ENCODE assay signal across 8 cellular contexts in the genomic region with DNA sequence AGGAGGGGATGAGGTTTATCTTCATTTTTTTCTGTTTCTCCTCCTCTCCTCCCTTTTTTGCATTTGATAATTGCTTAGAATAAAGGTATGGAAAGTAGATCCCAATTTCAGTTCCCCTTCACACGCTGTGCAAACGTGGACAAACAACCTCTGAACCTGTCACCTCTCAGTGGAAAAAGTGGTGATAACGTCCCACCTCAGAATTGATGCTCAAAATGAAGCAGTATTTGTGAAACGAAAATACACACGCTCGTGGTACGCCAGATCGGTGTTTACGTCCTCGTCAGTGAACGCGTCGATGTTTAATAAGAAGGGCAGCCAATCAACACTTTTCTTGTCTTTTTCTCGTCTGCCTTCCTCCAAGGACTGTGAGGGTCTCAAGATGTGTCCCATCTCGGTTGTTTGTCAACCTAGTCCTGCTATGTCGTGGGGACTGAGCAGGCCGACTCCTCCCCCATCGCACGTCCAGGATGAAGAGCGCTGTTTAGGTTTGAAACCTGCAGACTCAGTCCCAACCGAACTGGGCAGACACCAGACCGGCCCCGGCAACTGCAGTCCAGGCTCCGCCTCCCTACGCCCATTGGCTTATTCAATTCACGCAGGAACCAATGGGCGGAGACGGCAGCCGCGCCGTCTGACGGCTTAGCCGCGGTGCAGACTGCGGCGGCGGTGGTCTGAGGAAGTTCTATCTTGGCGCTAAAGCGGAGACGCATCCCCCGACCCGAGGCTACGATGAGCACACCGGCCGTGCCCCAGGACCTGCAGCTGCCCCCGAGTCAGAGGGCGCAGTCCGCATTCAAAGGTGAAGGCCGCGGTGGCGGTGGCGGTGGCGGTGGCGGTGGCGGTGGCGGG. TPM values are rescaled to one million over a fixed set of nuclear protein-coding genes. Genes with fewer than 3 reads are reported as not detected.
DNase-seq lines count a peak whose midpoint lies in the region; ATAC-seq and TF ChIP-seq lines count a peak whose summit lies in the region.

A gene with protein sequence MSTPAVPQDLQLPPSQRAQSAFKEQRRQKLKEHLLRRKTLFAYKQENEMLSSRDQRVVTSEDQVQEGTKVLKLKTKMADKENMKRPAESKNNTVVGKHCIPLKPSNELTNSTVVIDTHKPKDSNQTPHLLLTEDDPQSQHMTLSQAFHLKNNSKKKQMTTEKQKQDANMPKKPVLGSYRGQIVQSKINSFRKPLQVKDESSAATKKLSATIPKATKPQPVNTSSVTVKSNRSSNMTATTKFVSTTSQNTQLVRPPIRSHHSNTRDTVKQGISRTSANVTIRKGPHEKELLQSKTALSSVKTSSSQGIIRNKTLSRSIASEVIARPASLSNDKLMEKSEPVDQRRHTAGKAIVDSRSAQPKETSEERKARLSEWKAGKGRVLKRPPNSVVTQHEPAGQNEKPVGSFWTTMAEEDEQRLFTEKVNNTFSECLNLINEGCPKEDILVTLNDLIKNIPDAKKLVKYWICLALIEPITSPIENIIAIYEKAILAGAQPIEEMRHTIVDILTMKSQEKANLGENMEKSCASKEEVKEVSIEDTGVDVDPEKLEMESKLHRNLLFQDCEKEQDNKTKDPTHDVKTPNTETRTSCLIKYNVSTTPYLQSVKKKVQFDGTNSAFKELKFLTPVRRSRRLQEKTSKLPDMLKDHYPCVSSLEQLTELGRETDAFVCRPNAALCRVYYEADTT (plus strand): TSS at position 654 of the 852 bp plus-strand sequence. CDS start 79 bp downstream, at position 733.

- H3K9me3 ChIP-seq in thyroid gland, result no peaks in the 10 kb centered on the region

- H3K27ac Mint-ChIP-seq in activated naive CD8-positive, alpha-beta T cell, result peak within 1 kb of the TSS; percentile 97
- H3K27ac Mint-ChIP-seq in glutamatergic neuron (ENCODE audit: unreplicated experiment) (peak within 1 kb of the TSS; percentile 79), osteocyte (ENCODE audit: unreplicated experiment) (peak within 1 kb of the TSS; percentile 95)

- H3K27me3 ChIP-seq in thyroid gland, result no peaks in the 10 kb centered on the region

- DNase-seq in GM10248 (ENCODE audit: extremely low spot score) (peak; percentile 93), NCI-H1105 (lab: John Stamatoyannopoulos, UW) (peak; percentile 83), SKM-1 treated with dmso at 0.1 percent for 144 hours (lab: John Stamatoyannopoulos, UW; ENCODE audit: unreplicated experiment) (peak; percentile 96), glutamatergic neuron (peak; percentile 93), osteocyte (ENCODE audit: extremely low spot score, unreplicated experiment) (peak; percentile 96), thyroid gland (peak; percentile 97)

- peaks cover 5 to 15% of the 10 kb centered on the region in 2 donors for H3K4me1 ChIP-seq in thyroid gland

- no peaks in the 10 kb centered on the region for H3K36me3 Mint-ChIP-seq in activated naive CD8-positive, alpha-beta T cell
- H3K36me3 Mint-ChIP-seq in glutamatergic neuron (ENCODE audit: unreplicated experiment) (no peaks in the 10 kb centered on the region), osteocyte (ENCODE audit: unreplicated experiment) (no peaks in the 10 kb centered on the region)

- H3K27me3 Mint-ChIP-seq in activated naive CD8-positive, alpha-beta T cell, result no peaks in the 10 kb centered on the region
- H3K27me3 Mint-ChIP-seq in glutamatergic neuron (ENCODE audit: unreplicated experiment) (no peaks in the 10 kb centered on the region), osteocyte (ENCODE audit: unreplicated experiment) (no peaks in the 10 kb centered on the region)

- H3K4me1 Mint-ChIP-seq in activated naive CD8-positive, alpha-beta T cell (ENCODE audit: low read depth), result peaks cover 24% of the 10 kb centered on the region
- H3K4me1 Mint-ChIP-seq in glutamatergic neuron (ENCODE audit: low read depth, unreplicated experiment) (peaks cover 8% of the 10 kb centered on the region), osteocyte (ENCODE audit: unreplicated experiment) (peaks cover 41% of the 10 kb centered on the region)

- CTCF ChIA-PET in GM10248 (lab: Yijun Ruan, JAX), result interaction anchor here (1.2 kb wide), 1 partner anchor 11 kb away, joined by 3 read pairs; no protein-coding TSS in a partner anchor

- POLR2A ChIA-PET in GM10248 (lab: Yijun Ruan, JAX), result no interaction called here

- intact Hi-C loops in thyroid gland (cut with DNase I), result no loop called here

- 0% methylated on average over 24 to 29 of the region's 56 CpGs for WGBS in thyroid gland, 2 donors

- H3K4me3 ChIP-seq in thyroid gland (replicated peaks in 1 of 3), result peak within 1 kb of the TSS; percentile 43 to 65 (median 64)

- H3K4me3 Mint-ChIP-seq in activated naive CD8-positive, alpha-beta T cell, result peak within 1 kb of the TSS; percentile 96
- H3K4me3 Mint-ChIP-seq in glutamatergic neuron (ENCODE audit: unreplicated experiment) (peak within 1 kb of the TSS; percentile 98), osteocyte (ENCODE audit: unreplicated experiment) (peak within 1 kb of the TSS; percentile 94)

- TF ChIP-seq POLR2A in thyroid gland (IDR thresholded peaks at IDR 0.05), result peak in 1 of 2 donors; percentile 90

- H3K9me3 Mint-ChIP-seq in activated naive CD8-positive, alpha-beta T cell (ENCODE audit: low read depth), result no peaks in the 10 kb centered on the region
- H3K9me3 Mint-ChIP-seq in glutamatergic neuron (ENCODE audit: unreplicated experiment) (peaks cover 6% of the 10 kb centered on the region), osteocyte (ENCODE audit: unreplicated experiment) (no peaks in the 10 kb centered on the region)

- peak within 1 kb of the TSS; percentile 19 to 82 (median 72) for H3K27ac ChIP-seq in thyroid gland

- no peaks in the 10 kb centered on the region for H3K36me3 ChIP-seq in thyroid gland

- TF ChIP-seq CTCF in GM10248 (IDR thresholded peaks at IDR 0.05; ENCODE audit: control extremely low read depth, extremely low read depth, low read depth, missing control alignments) (no peak), glutamatergic neuron (IDR thresholded peaks at IDR 0.05; ENCODE audit: partially characterized antibody, unreplicated experiment) (no peak), osteocyte (IDR thresholded peaks at IDR 0.05) (no peak), thyroid gland (IDR thresholded peaks at IDR 0.05) (peak in 1 of 6 experiments; percentile 7)

- peak; percentile 74 for ATAC-seq in HG02623 (IDR thresholded peaks at IDR 0.05; ENCODE audit: unreplicated experiment)

RNA-seq across cellular contexts. Expression of the gene that starts here (rescaled TPM):
- total RNA-seq in glutamatergic neuron (ENCODE audit: unreplicated experiment) (27.3 TPM), osteocyte (24.5 and 25.8 TPM in 2 replicates), thyroid gland (10 to 100 TPM in 3 of 4 donors, 1 to 10 TPM in 1; 8.7 to 14.3 (median 11.4) TPM)

Comparison
In these comparisons a context has a peak if more than half of its experiments do, and no peak if none do; other contexts are left out.
1. Peak in every context shown above with its lines: DNase-seq, ATAC-seq, H3K4me3 ChIP-seq and H3K27ac ChIP-seq.